ENCODE assay signal across 3 cellular contexts in the genomic region with DNA sequence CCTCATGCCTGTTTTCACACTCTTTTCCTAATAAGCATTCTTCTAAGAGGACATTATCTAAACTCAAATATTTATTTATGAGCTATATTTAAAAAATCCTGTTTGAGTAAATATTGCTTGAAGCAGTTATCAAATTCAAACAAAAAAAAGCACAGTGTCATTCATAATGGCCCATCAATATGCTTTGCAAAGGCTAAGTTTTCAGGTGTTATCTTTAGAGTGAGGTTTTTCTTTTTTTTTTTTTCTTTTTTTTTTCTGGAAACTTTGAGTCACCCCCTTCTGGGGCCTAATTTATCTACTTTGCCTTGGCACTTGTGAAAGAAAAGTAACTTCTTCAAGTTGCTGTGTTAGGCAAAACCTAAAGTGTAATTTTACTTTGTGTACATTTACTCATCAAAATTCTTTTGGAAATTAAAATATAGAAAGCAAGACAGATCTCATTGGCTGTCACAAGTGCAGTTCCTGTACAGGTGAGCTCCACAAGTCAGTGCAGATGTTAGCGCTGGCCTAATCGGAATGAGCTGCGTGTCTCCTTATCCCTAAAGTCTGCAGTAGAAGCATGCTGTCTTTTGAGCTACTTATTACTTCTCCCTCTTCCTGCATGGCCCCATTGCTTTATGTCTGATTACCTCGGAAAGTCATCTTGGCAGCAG.
TF ChIP-seq lines count a peak whose summit lies in the region.

No MANE protein-coding gene starts in this region.

TF ChIP-seq in liver, 16 proteins besides CTCF, POLR2A, EP300 and RAD21:
- TF ChIP-seq JUND (IDR thresholded peaks at IDR 0.05) (peak in 1 of 2 donors; percentile 55), FOXA1 (IDR thresholded peaks at IDR 0.05) (no peak)

TF ChIP-seq in HepG2, 621 proteins besides CTCF, POLR2A, EP300 and RAD21:
- TF ChIP-seq ZNF282 (IDR thresholded peaks at IDR 0.05; ENCODE audit: partially characterized antibody) = no peak
- TF ChIP-seq YEATS2 (CRISPR knock-in tag; IDR thresholded peaks at IDR 0.05; ENCODE audit: borderline replicate concordance) = no peak
- TF ChIP-seq ZNF317 (CRISPR knock-in tag; IDR thresholded peaks at IDR 0.05) = no peak
- TF ChIP-seq HMG20B (CRISPR knock-in tag; conservative IDR thresholded peaks at IDR 0.05) = no peak
- TF ChIP-seq TCF7L2 (IDR thresholded peaks at IDR 0.05; ENCODE audit: low read depth, low read length) = no peak
- no peak for TF ChIP-seq RXRA (CRISPR knock-in tag; IDR thresholded peaks at IDR 0.05)
- no peak for TF ChIP-seq GATA4 (IDR thresholded peaks at IDR 0.05; ENCODE audit: borderline replicate concordance, low read depth)
- TF ChIP-seq POLR2G (IDR thresholded peaks at IDR 0.05; ENCODE audit: low read depth, low read length) = no peak

TF ChIP-seq in GM12878, 131 proteins besides CTCF, POLR2A, EP300 and RAD21:
- TF ChIP-seq ZNF384 (IDR thresholded peaks at IDR 0.05; ENCODE audit: borderline replicate concordance, low read depth, low read length) = peak; percentile 61; the same call in 1 of the 2 replicates
- TF ChIP-seq, protein P1, sequence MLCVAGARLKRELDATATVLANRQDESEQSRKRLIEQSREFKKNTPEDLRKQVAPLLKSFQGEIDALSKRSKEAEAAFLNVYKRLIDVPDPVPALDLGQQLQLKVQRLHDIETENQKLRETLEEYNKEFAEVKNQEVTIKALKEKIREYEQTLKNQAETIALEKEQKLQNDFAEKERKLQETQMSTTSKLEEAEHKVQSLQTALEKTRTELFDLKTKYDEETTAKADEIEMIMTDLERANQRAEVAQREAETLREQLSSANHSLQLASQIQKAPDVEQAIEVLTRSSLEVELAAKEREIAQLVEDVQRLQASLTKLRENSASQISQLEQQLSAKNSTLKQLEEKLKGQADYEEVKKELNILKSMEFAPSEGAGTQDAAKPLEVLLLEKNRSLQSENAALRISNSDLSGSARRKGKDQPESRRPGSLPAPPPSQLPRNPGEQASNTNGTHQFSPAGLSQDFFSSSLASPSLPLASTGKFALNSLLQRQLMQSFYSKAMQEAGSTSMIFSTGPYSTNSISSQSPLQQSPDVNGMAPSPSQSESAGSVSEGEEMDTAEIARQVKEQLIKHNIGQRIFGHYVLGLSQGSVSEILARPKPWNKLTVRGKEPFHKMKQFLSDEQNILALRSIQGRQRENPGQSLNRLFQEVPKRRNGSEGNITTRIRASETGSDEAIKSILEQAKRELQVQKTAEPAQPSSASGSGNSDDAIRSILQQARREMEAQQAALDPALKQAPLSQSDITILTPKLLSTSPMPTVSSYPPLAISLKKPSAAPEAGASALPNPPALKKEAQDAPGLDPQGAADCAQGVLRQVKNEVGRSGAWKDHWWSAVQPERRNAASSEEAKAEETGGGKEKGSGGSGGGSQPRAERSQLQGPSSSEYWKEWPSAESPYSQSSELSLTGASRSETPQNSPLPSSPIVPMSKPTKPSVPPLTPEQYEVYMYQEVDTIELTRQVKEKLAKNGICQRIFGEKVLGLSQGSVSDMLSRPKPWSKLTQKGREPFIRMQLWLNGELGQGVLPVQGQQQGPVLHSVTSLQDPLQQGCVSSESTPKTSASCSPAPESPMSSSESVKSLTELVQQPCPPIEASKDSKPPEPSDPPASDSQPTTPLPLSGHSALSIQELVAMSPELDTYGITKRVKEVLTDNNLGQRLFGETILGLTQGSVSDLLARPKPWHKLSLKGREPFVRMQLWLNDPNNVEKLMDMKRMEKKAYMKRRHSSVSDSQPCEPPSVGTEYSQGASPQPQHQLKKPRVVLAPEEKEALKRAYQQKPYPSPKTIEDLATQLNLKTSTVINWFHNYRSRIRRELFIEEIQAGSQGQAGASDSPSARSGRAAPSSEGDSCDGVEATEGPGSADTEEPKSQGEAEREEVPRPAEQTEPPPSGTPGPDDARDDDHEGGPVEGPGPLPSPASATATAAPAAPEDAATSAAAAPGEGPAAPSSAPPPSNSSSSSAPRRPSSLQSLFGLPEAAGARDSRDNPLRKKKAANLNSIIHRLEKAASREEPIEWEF (IDR thresholded peaks at IDR 0.05; ENCODE audit: insufficient replicate concordance, low read depth, low read length) = no peak
